ENCODE assay signal across 24 cellular contexts in the genomic region with DNA sequence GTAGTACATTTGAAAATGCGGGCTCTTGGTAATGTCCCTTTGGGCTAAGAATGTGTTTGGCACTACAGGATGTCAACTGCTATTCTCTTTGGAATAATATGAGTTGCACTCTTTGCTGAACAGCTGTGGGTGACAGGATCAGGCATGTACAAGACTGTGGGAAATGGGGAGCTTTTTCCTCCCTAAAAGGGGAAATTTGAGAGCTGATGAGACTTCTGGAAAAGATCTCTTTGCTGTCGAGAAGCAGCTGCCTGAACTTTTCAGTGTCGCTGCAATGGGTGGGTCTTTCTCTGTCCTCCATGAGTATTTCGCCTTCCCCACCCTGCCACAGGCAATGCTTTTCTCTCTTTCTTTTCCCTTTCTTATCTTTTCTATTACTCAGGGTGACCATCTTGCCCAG.
"Had no signal": no experiment of that assay in that cellular context is flagged by ENCODE, and none has a peak within 500 bp of the region (broad histone marks: within the 10 kb centered on the region; RNA-seq: fewer than 3 reads in every experiment).

No MANE protein-coding gene starts in this region.

- H3K27me3 Mint-ChIP-seq: dendritic cell treated with granulocyte-macrophage colony-stimulating factor and Interleukin-4, amounts not matched to agents 40 ng/mL and 50 ng/mL, for 4 days; effector memory CD8-positive, alpha-beta T cell; naive B cell had no signal

- H3K4me1 ChIP-seq: esophagus squamous epithelium, gastrocnemius medialis, heart right ventricle, left lung, lower lobe of right lung had no signal

- H3K27me3 ChIP-seq: esophagus squamous epithelium, gastrocnemius medialis, heart right ventricle, left lung had no signal

- H3K4me3 ChIP-seq: esophagus squamous epithelium, gastrocnemius medialis, heart right ventricle, left lung, lower lobe of right lung, mucosa of descending colon had no signal

- H3K36me3 Mint-ChIP-seq: mesothelial cell of epicardium, naive B cell had no signal

- H3K4me3 Mint-ChIP-seq: dendritic cell treated with granulocyte-macrophage colony-stimulating factor and Interleukin-4, amounts not matched to agents 40 ng/mL and 50 ng/mL, for 4 days; effector memory CD8-positive, alpha-beta T cell; endodermal cell; mesothelial cell of epicardium; naive B cell had no signal

- H3K4me1 Mint-ChIP-seq: endodermal cell, mesothelial cell of epicardium, naive B cell had no signal

- H3K9me3 ChIP-seq: esophagus squamous epithelium, gastrocnemius medialis, lower lobe of right lung had no signal

- H3K36me3 ChIP-seq: esophagus squamous epithelium, gastrocnemius medialis, heart right ventricle, left lung, lower lobe of right lung had no signal

- H3K27ac ChIP-seq: epithelial cell of prostate, esophagus squamous epithelium, gastrocnemius medialis, heart right ventricle, left lung, lower lobe of right lung had no signal

- DNase-seq: cortex of kidney; effector CD8-positive, alpha-beta T cell; effector memory CD8-positive, alpha-beta T cell; endodermal cell; erythroblast; esophagus squamous epithelium; foreskin fibroblast; foreskin melanocyte; gastrocnemius medialis; glutamatergic neuron; head of caudate nucleus; heart right ventricle; hippocampal formation; left cardiac atrium; left lung; left ventricle myocardium superior; lower lobe of right lung; mesenchymal stem cell; mucosa of descending colon; naive B cell had no signal

- ATAC-seq: effector memory CD8-positive, alpha-beta T cell; esophagus mucosa; gastrocnemius medialis; heart right ventricle; left cardiac atrium; left lung; left ventricle myocardium superior; lower lobe of right lung; mucosa of descending colon had no signal

- H3K27ac Mint-ChIP-seq: dendritic cell treated with granulocyte-macrophage colony-stimulating factor and Interleukin-4, amounts not matched to agents 40 ng/mL and 50 ng/mL, for 4 days; effector memory CD8-positive, alpha-beta T cell; endodermal cell; mesothelial cell of epicardium had no signal
